Comparison of ENCODE assay signal across 12 cellular contexts in genomic region chr9:111914749-111915424, GRCh38. TPM values are rescaled to one million over a fixed set of nuclear protein-coding genes. Genes with fewer than 3 reads are reported as not detected.
A peak's percentile ranks its signal among the peaks of the same experiment; 100 is the strongest.
DNase-seq lines count a peak whose midpoint lies in the region; ATAC-seq, FAIRE-seq and TF ChIP-seq lines count a peak whose summit lies in the region.
"Had no signal": no experiment of that assay in that cellular context is flagged by ENCODE, and none has a peak within 500 bp of the region (broad histone marks: within the 10 kb centered on the region; RNA-seq: fewer than 3 reads in every experiment).

No MANE protein-coding gene starts in this region.

- no peak for TF ChIP-seq POLR2A in adrenal gland (IDR thresholded peaks at IDR 0.05)
- no peak for TF ChIP-seq POLR2A in uterus (IDR thresholded peaks at IDR 0.05)

- H3K36me3 ChIP-seq in CD4-positive, alpha-beta memory T cell (ENCODE audit: insufficient read depth, low read length): peaks cover under 1% of the 10 kb centered on the region
- no peaks in the 10 kb centered on the region for H3K36me3 ChIP-seq in adrenal gland (replicated peaks in 1 of 2)
- H3K36me3 ChIP-seq in uterus: no peaks in the 10 kb centered on the region

- H3K4me1 Mint-ChIP-seq in CD4-positive, alpha-beta memory T cell: peaks cover 52 to 82% (median 66%) of the 10 kb centered on the region in 4 donors

- 25 to 29% (median 28%) methylated on average over 4 of the region's 4 CpGs for WGBS in adrenal gland, 4 donors

- no peaks in the 10 kb centered on the region for H3K27me3 Mint-ChIP-seq in CD4-positive, alpha-beta memory T cell

- TF ChIP-seq CTCF in fibroblast of pulmonary artery (IDR thresholded peaks at IDR 0.05; ENCODE audit: low read length, missing control alignments) (no peak), adrenal gland (IDR thresholded peaks at IDR 0.05) (no peak), uterus (IDR thresholded peaks at IDR 0.05) (no peak)

- H3K27ac Mint-ChIP-seq in CD4-positive, alpha-beta memory T cell: peak overlapping the region in 6 of 7 donors; percentile 19 to 92 (median 64)

- POLR2A ChIA-PET in CD4-positive, alpha-beta memory T cell (lab: Charles Lee; ENCODE audit: partially characterized antibody): interaction anchor here (0.7 to 3.9 kb wide), 5 partner anchors 8 to 23 kb away, joined by 3 to 34 read pairs (median 11); partner anchors contain the start of gene UGCG

- ATAC-seq in HG02610 (IDR thresholded peaks at IDR 0.05; ENCODE audit: unreplicated experiment): peak; percentile 38
- no peak for ATAC-seq in GM18907 (IDR thresholded peaks at IDR 0.05; ENCODE audit: unreplicated experiment)

- DNase-seq in CD4-positive, alpha-beta memory T cell: peak in 2 of 5 donors; percentile 18 to 26
- DNase-seq in RCC 7860 (ENCODE audit: low spot score) (no peak), fibroblast of pulmonary artery (ENCODE audit: low read depth) (peak; percentile 64), adrenal gland (no peak), uterus (no peak)
- DNase-seq in activated CD4-positive, CD25-positive, alpha-beta regulatory T cell (lab: John Stamatoyannopoulos, UW): no peak
- DNase-seq: GOT3 had no signal

- peak overlapping the region in 1 of 2 donors; percentile 36 for H3K4me3 ChIP-seq in CD4-positive, alpha-beta memory T cell (ENCODE audit: low read length in 2 of 2)
- H3K4me3 ChIP-seq in fibroblast of pulmonary artery (replicated peaks; ENCODE audit: low read depth, low read length): no peak overlapping the region
- peak overlapping the region in 1 of 4 donors; percentile 17 for H3K4me3 ChIP-seq in adrenal gland
- H3K4me3 ChIP-seq in uterus: no peak overlapping the region
- H3K4me3 ChIP-seq: skin epidermis had no signal

- peaks cover 66% of the 10 kb centered on the region for H3K4me1 ChIP-seq in CD4-positive, alpha-beta memory T cell (ENCODE audit: insufficient read depth, low read length)
- H3K4me1 ChIP-seq in adrenal gland (replicated peaks in 1 of 2) (peaks cover 8 to 59% of the 10 kb centered on the region in 2 donors), uterus (no peaks in the 10 kb centered on the region)

- FAIRE-seq in RCC 7860 (lab: Jason Lieb, UNC): peak; percentile 53
- FAIRE-seq: bronchial epithelial cell, G401.6 had no signal

- CTCF ChIA-PET in CD4-positive, alpha-beta memory T cell (lab: Charles Lee; ENCODE audit: partially characterized antibody): interaction anchor here (1.0 to 2.3 kb wide), 9 partner anchors 8 to 161 kb away, joined by 3 to 12 read pairs (median 6); partner anchors contain the start of gene UGCG

- H3K27ac ChIP-seq in CD4-positive, alpha-beta memory T cell (ENCODE audit: low read depth, low read length): no peak overlapping the region
- peak overlapping the region in 1 of 5 donors; percentile 20 for H3K27ac ChIP-seq in adrenal gland
- H3K27ac ChIP-seq in uterus: no peak overlapping the region
- H3K27ac ChIP-seq: skin epidermis had no signal

- intact Hi-C loops in CD4-positive, alpha-beta memory T cell (cut with micrococcal nuclease): loop anchor here (1.0 kb wide), 2 partner anchors 11 to 17 kb away; no protein-coding TSS in a partner anchor
- intact Hi-C loops in adrenal gland (cut with DNase I): no loop called here
- intact Hi-C loops in uterus (cut with DNase I; ENCODE audit: low total_unique reads): no loop called here

- no peaks in the 10 kb centered on the region for H3K9me3 ChIP-seq in CD4-positive, alpha-beta memory T cell (ENCODE audit: control insufficient read depth in 1 of 2, low read length in 2 of 2)
- H3K9me3 ChIP-seq in adrenal gland (replicated peaks in 1 of 3) (no peaks in the 10 kb centered on the region), uterus (no peaks in the 10 kb centered on the region)

- H3K4me3 Mint-ChIP-seq in CD4-positive, alpha-beta memory T cell: peak overlapping the region; percentile 12 to 80 (median 74)

- no peaks in the 10 kb centered on the region for H3K27me3 ChIP-seq in CD4-positive, alpha-beta memory T cell (ENCODE audit: insufficient read depth, low read length)
- no peaks in the 10 kb centered on the region for H3K27me3 ChIP-seq in adrenal gland
- H3K27me3 ChIP-seq in uterus: no peaks in the 10 kb centered on the region

- H3K36me3 Mint-ChIP-seq in CD4-positive, alpha-beta memory T cell: peaks cover 12 to 35% of the 10 kb centered on the region in 2 donors

- no peaks in the 10 kb centered on the region for H3K9me3 Mint-ChIP-seq in CD4-positive, alpha-beta memory T cell

RNA-seq across cellular contexts. Expression of gene UGCG, which starts 18.3 kb away (rescaled TPM):
- total RNA-seq in CD4-positive, alpha-beta memory T cell: 10 to 100 TPM; 26.3 to 29.7 TPM
- polyA plus RNA-seq in CD4-positive, alpha-beta memory T cell: 10 to 100 TPM; 13.0 to 14.7 TPM
- total RNA-seq in adrenal gland: 100 to 1,000 TPM in 3 of 8 donors, 10 to 100 TPM in 5; 41.4 to 139 (median 84.0) TPM
- polyA plus RNA-seq in adrenal gland: 10 to 100 TPM; 48.7 to 95.9 (median 68.9) TPM
- 10 to 100 TPM; 12.3 to 75.1 (median 34.5) TPM for total RNA-seq in uterus
